ENCODE assay signal across 8 cellular contexts in genomic region chr22:30262917-30263741, GRCh38. TPM values are rescaled to one million over a fixed set of nuclear protein-coding genes. Genes with fewer than 3 reads are reported as not detected.
DNase-seq lines count a peak whose midpoint lies in the region; ATAC-seq, FAIRE-seq and TF ChIP-seq lines count a peak whose summit lies in the region.

No MANE protein-coding gene starts in this region.

- H3K9me3 Mint-ChIP-seq in glutamatergic neuron (ENCODE audit: unreplicated experiment) = peaks cover 2% of the 10 kb centered on the region

- peak; percentile 52 for FAIRE-seq in urothelium cell line (lab: Jason Lieb, UNC)

- H3K27ac Mint-ChIP-seq in glutamatergic neuron (ENCODE audit: unreplicated experiment) = no peak overlapping the region

- no peaks in the 10 kb centered on the region for H3K4me1 ChIP-seq in HUES48 (ENCODE audit: control insufficient read depth, insufficient read depth, low read length)
- no peaks in the 10 kb centered on the region for H3K4me1 ChIP-seq in SJCRH30

- H3K4me3 ChIP-seq in HUES48 (ENCODE audit: low read depth, low read length) (no peak overlapping the region), SJCRH30 (no peak overlapping the region)

- H3K27me3 Mint-ChIP-seq in glutamatergic neuron (ENCODE audit: unreplicated experiment) = peaks cover 8% of the 10 kb centered on the region

- no peaks in the 10 kb centered on the region for H3K36me3 Mint-ChIP-seq in glutamatergic neuron (ENCODE audit: unreplicated experiment)

- H3K4me3 Mint-ChIP-seq in glutamatergic neuron (ENCODE audit: unreplicated experiment) = no peak overlapping the region

- DNase-seq in CD1c-positive myeloid dendritic cell (ENCODE audit: extremely low spot score) (peak; percentile 88), SJCRH30 (peak; percentile 69 to 80), glutamatergic neuron (peak; percentile 94), posterior cingulate gyrus (peak; percentile 44 to 95 (median 78)), urothelium cell line (ENCODE audit: low spot score) (peak; percentile 79)
- DNase-seq in activated naive CD4-positive, alpha-beta T cell (lab: John Stamatoyannopoulos, UW) = peak; percentile 39 to 80 (median 73)

- H3K9me3 ChIP-seq in HUES48 (ENCODE audit: control insufficient read depth, insufficient read depth, low read length) (no peaks in the 10 kb centered on the region), SJCRH30 (replicated peaks) (no peaks in the 10 kb centered on the region)

- H3K27ac ChIP-seq in HUES48 (ENCODE audit: low read depth, low read length) (peak overlapping the region; percentile 12), SJCRH30 (no peak overlapping the region)

- H3K27me3 ChIP-seq in HUES48 (ENCODE audit: control insufficient read depth, insufficient read depth, low read length) = no peaks in the 10 kb centered on the region; the same call in 1 of the 2 replicates
- H3K27me3 ChIP-seq in SJCRH30 = no peaks in the 10 kb centered on the region

- H3K36me3 ChIP-seq in HUES48 (ENCODE audit: control insufficient read depth, insufficient read depth, low read length) (no peaks in the 10 kb centered on the region), SJCRH30 (no peaks in the 10 kb centered on the region)

- ATAC-seq in GM18511 (IDR thresholded peaks at IDR 0.05; ENCODE audit: unreplicated experiment) = no peak

- H3K4me1 Mint-ChIP-seq in glutamatergic neuron (ENCODE audit: low read depth, unreplicated experiment) = peaks cover 4% of the 10 kb centered on the region

- peak; percentile 100 for TF ChIP-seq CTCF in glutamatergic neuron (IDR thresholded peaks at IDR 0.05; ENCODE audit: partially characterized antibody, unreplicated experiment)

- intact Hi-C loops in posterior cingulate gyrus (cut with DNase I) = loop anchor here (5.0 kb wide), 1 partner anchor 124 kb away; the partner anchor contains the start of gene RNF215

- H3K9ac ChIP-seq in HUES48 (ENCODE audit: low read depth, low read length) = peak overlapping the region; percentile 45; the same call in 1 of the 2 replicates

RNA-seq across cellular contexts. Expression of gene OSM, which starts 3.5 kb away (rescaled TPM):
- total RNA-seq in SJCRH30 (2014; rRNA removed; shearing (Covaris generic)) = not detected in 2 replicates
- total RNA-seq in glutamatergic neuron (ENCODE audit: unreplicated experiment) = not detected

RNA-seq across cellular contexts. Expression of gene LIF, which starts 16.6 kb away (rescaled TPM):
- 1.1 and 1.7 TPM in 2 replicates for total RNA-seq in SJCRH30 (2014; rRNA removed; shearing (Covaris generic))
- total RNA-seq in glutamatergic neuron (ENCODE audit: unreplicated experiment) = 0.29 TPM

RNA-seq across cellular contexts. Expression of gene CASTOR1, which starts 26.2 kb away (rescaled TPM):
- 1.2 and 2.1 TPM in 2 replicates for total RNA-seq in SJCRH30 (2014; rRNA removed; shearing (Covaris generic))
- 4.5 TPM for total RNA-seq in glutamatergic neuron (ENCODE audit: unreplicated experiment)
